Comparison of ENCODE assay signal across 8 cellular contexts in genomic region chr3:120417272-120417911, GRCh38. TPM values are rescaled to one million over a fixed set of nuclear protein-coding genes. Genes with fewer than 3 reads are reported as not detected.
A peak's percentile ranks its signal among the peaks of the same experiment; 100 is the strongest.
DNase-seq lines count a peak whose midpoint lies in the region; ATAC-seq, FAIRE-seq and TF ChIP-seq lines count a peak whose summit lies in the region.

No MANE protein-coding gene starts in this region.

- H3K9ac ChIP-seq in HUES64 (ENCODE audit: low read depth, low read length), result peak overlapping the region; percentile 28
- peak overlapping the region; percentile 19; the same call in 1 of the 2 replicates for H3K9ac ChIP-seq in OCI-LY1 (ENCODE audit: low read length)
- H3K9ac ChIP-seq in mucosa of stomach (ENCODE audit: low read length), result peak overlapping the region; percentile 26

- no peaks in the 10 kb centered on the region for H3F3A ChIP-seq in OCI-LY1 (ENCODE audit: insufficient read depth, low read length)

- peak overlapping the region; percentile 10 for H3K4me3 ChIP-seq in HUES64 (ENCODE audit: low read length)
- peak overlapping the region; percentile 53 for H3K4me3 ChIP-seq in OCI-LY1 (ENCODE audit: low read depth, low read length, poor library complexity, severe bottlenecking)
- H3K4me3 ChIP-seq in epithelial cell of proximal tubule (ENCODE audit: low read depth, low read length), result peak overlapping the region; percentile 41
- no peak overlapping the region for H3K4me3 ChIP-seq in mucosa of stomach (ENCODE audit: low read length)

- H3K4me1 ChIP-seq in HUES64 (ENCODE audit: insufficient read depth, low read length) (peaks cover 32% of the 10 kb centered on the region), OCI-LY1 (ENCODE audit: insufficient read depth, low read length, severe bottlenecking) (peaks cover 10% of the 10 kb centered on the region), mucosa of stomach (ENCODE audit: control insufficient read depth, insufficient read depth, low read length) (peaks cover 8% of the 10 kb centered on the region)

- H2AFZ ChIP-seq in OCI-LY1 (ENCODE audit: low read length), result peak overlapping the region; percentile 86

- peak overlapping the region; percentile 77 for H3K4me2 ChIP-seq in OCI-LY1 (ENCODE audit: low read length)

- WGBS in HUES64, result 12% methylated on average over 9 of the region's 9 CpGs

- H3K9me2 ChIP-seq in OCI-LY1 (ENCODE audit: low read depth, low read length), result no peaks in the 10 kb centered on the region

- peak overlapping the region; percentile 63 for H3K27ac ChIP-seq in HUES64 (ENCODE audit: low read depth, low read length)
- no peak overlapping the region for H3K27ac ChIP-seq in OCI-LY1 (ENCODE audit: low read depth, low read length, poor library complexity, severe bottlenecking)

- peak; percentile 88 for FAIRE-seq in D721Med (lab: Jason Lieb, UNC)

- TF ChIP-seq CTCF in D721Med (IDR thresholded peaks at IDR 0.05; ENCODE audit: insufficient read depth, missing control alignments) (peak; percentile 85), OCI-LY1 (IDR thresholded peaks at IDR 0.05; ENCODE audit: low read length) (peak; percentile 94), epithelial cell of proximal tubule (conservative IDR thresholded peaks at IDR 0.05; ENCODE audit: low read depth, low read length) (peak; percentile 85)

- peak; percentile 100 for ATAC-seq in GM21515 (IDR thresholded peaks at IDR 0.05; ENCODE audit: unreplicated experiment)

- H4K20me1 ChIP-seq in OCI-LY1 (ENCODE audit: insufficient read depth, low read length), result no peaks in the 10 kb centered on the region

- peaks cover 23% of the 10 kb centered on the region for H3K36me3 ChIP-seq in HUES64 (ENCODE audit: insufficient read depth, low read length)
- no peaks in the 10 kb centered on the region for H3K36me3 ChIP-seq in OCI-LY1 (ENCODE audit: insufficient read depth, low read length)
- no peaks in the 10 kb centered on the region for H3K36me3 ChIP-seq in mucosa of stomach (ENCODE audit: control insufficient read depth, insufficient read depth, low read length)

- H3K9me3 ChIP-seq in HUES64 (ENCODE audit: insufficient read depth, low read depth, low read length) (peaks cover 3% of the 10 kb centered on the region), OCI-LY1 (ENCODE audit: low read length) (no peaks in the 10 kb centered on the region), mucosa of stomach (ENCODE audit: control insufficient read depth, low read length) (no peaks in the 10 kb centered on the region)

- DNase-seq in D721Med (ENCODE audit: insufficient read length, low spot score) (peak; percentile 81), activated T-cell treated with anti-CD3 and anti-CD28 coated beads for 24 hours (ENCODE audit: low read depth) (peak; percentile 80), epithelial cell of proximal tubule (ENCODE audit: low read depth) (peak; percentile 96)
- DNase-seq in stimulated activated CD8-positive, alpha-beta memory T cell treated with anti-CD3 and anti-CD28 coated beads, Interleukin-4, amount 100 ng/mL, for 48 hours, result peak; percentile 89

- no peaks in the 10 kb centered on the region for H3K27me3 ChIP-seq in HUES64 (ENCODE audit: insufficient read depth, low read length)
- no peaks in the 10 kb centered on the region for H3K27me3 ChIP-seq in OCI-LY1 (ENCODE audit: insufficient read depth, low read length)
- no peaks in the 10 kb centered on the region for H3K27me3 ChIP-seq in mucosa of stomach (ENCODE audit: control insufficient read depth, insufficient read depth, low read length)

- no peaks in the 10 kb centered on the region for H3K79me2 ChIP-seq in OCI-LY1 (ENCODE audit: insufficient read depth, low read length)

RNA-seq across cellular contexts. Expression of gene FSTL1, which starts 33.4 kb away (rescaled TPM):
- 142 TPM for polyA plus RNA-seq in HUES64 (2013, experiment 1 of 2)
- polyA plus RNA-seq in HUES64 (2013, experiment 2 of 2), result 186 TPM
- 179 and 235 TPM in 2 replicates for total RNA-seq in epithelial cell of proximal tubule
